ENCODE assay signal across 1 cellular context in genomic region chr3:129418041-129418973, GRCh38.
TF ChIP-seq lines count a peak whose summit lies in the region.

No MANE protein-coding gene starts in this region.

TF ChIP-seq in liver, 16 proteins besides CTCF, POLR2A, EP300 and RAD21 (continued from another document):
- peak in 1 of 2 donors; percentile 23 for TF ChIP-seq JUND (IDR thresholded peaks at IDR 0.05)
- TF ChIP-seq ATF3 (IDR thresholded peaks at IDR 0.05), result no peak
- TF ChIP-seq GABPA (IDR thresholded peaks at IDR 0.05 in 1 of 2, conservative IDR thresholded peaks at IDR 0.05 in 1 of 2), result no peak
- TF ChIP-seq YY1 (IDR thresholded peaks at IDR 0.05), result no peak
- TF ChIP-seq EGR1 (IDR thresholded peaks at IDR 0.05; ENCODE audit: low read depth in 2 of 2), result no peak
- peak; percentile 27 for TF ChIP-seq NR2F2 (IDR thresholded peaks at IDR 0.05)
- TF ChIP-seq HNF4A (conservative IDR thresholded peaks at IDR 0.05), result peak; percentile 77 to 94
- no peak for TF ChIP-seq TAF1 (conservative IDR thresholded peaks at IDR 0.05)
